33 cellular contexts compared by ENCODE assay signal in genomic region chr13:44519642-44520041, GRCh38.
"Had no signal": no experiment of that assay in that cellular context is flagged by ENCODE, and none has a peak within 500 bp of the region (broad histone marks: within the 10 kb centered on the region; RNA-seq: fewer than 3 reads in every experiment).

No MANE protein-coding gene starts in this region.

- H2AFZ ChIP-seq: hepatocyte had no signal

- H3K4me1 ChIP-seq: colonic mucosa had no signal

- FAIRE-seq: endometrium, endothelial cell of umbilical vein had no signal

- ATAC-seq: activated CD4-positive, alpha-beta T cell treated with anti-CD3 and anti-CD28 coated beads for 36 hours; activated CD8-positive, alpha-beta memory T cell treated with anti-CD3 and anti-CD28 coated beads, Interleukin-2, amount 10 ng/mL, durations not matched to agents 7 days and 5 days; activated CD8-positive, alpha-beta T cell treated with anti-CD3 and anti-CD28 coated beads, Interleukin-2, amount 10 ng/mL, durations not matched to agents 7 days and 5 days; activated naive CD8-positive, alpha-beta T cell treated with anti-CD3 and anti-CD28 coated beads, Interleukin-2, amount 50 U/mL, for 24 hours; gastroesophageal sphincter; heart right ventricle had no signal

- H3K4me3 ChIP-seq: adrenal gland, breast epithelium, cardiac muscle cell, colonic mucosa, esophagus squamous epithelium, gastroesophageal sphincter, heart right ventricle, hepatocyte had no signal

- DNase-seq: activated CD4-positive, alpha-beta memory T cell treated with anti-CD3 and anti-CD28 coated beads for 36 hours; activated CD4-positive, alpha-beta T cell treated with anti-CD3 and anti-CD28 coated beads for 36 hours; activated CD4-positive, alpha-beta T cell treated with anti-CD3 and anti-CD28 coated beads, Interleukin-2, amount 10 ng/mL, durations not matched to agents 24 days and 14 days; activated CD4-positive, CD25-positive, alpha-beta regulatory T cell; activated CD4-positive, CD25-positive, alpha-beta regulatory T cell treated with anti-CD3 and anti-CD28 coated beads, Interleukin-2, amount 50 U/mL, for 72 hours; activated CD8-positive, alpha-beta memory T cell treated with anti-CD3 and anti-CD28 coated beads, Interleukin-2, amount 10 ng/mL, durations not matched to agents 7 days and 5 days; activated CD8-positive, alpha-beta memory T cell treated with anti-CD3 and anti-CD28 coated beads, Interleukin-2, amount 50 U/mL, for 4 hours; activated CD8-positive, alpha-beta T cell treated with anti-CD3 and anti-CD28 coated beads, Interleukin-2, amount 10 ng/mL, durations not matched to agents 7 days and 5 days; activated effector memory CD4-positive, alpha-beta T cell treated with anti-CD3 and anti-CD28 coated beads, Interleukin-2, amount 50 U/mL, for 16 hours; activated naive CD4-positive, alpha-beta T cell treated with anti-CD3 and anti-CD28 coated beads for 36 hours; activated naive CD8-positive, alpha-beta T cell treated with anti-CD3 and anti-CD28 coated beads for 36 hours; activated naive CD8-positive, alpha-beta T cell treated with anti-CD3 and anti-CD28 coated beads, Interleukin-2, amount 50 U/mL, for 24 hours; activated T-cell treated with anti-CD3 and anti-CD28 coated beads, Interleukin-2, amount 50 U/mL, for 1 hour; activated T-cell treated with anti-CD3 and anti-CD28 coated beads, Interleukin-2, amount 50 U/mL, for 48 hours; adrenal gland; amygdala; aorta; central memory CD4-positive, alpha-beta T cell; cerebellar nuclear complex; colonic mucosa; effector CD8-positive, alpha-beta T cell; esophagus squamous epithelium; foreskin melanocyte; heart right ventricle; T1000; WERI-Rb-1 had no signal

- H3K9me3 ChIP-seq: adrenal gland, breast epithelium, colonic mucosa, esophagus squamous epithelium, gastroesophageal sphincter, heart right ventricle had no signal

- H3K27me3 ChIP-seq: adrenal gland, breast epithelium, cardiac muscle cell, colonic mucosa, esophagus squamous epithelium, gastroesophageal sphincter, heart right ventricle, hepatocyte had no signal

- H3K27ac ChIP-seq: adrenal gland, breast epithelium, cardiac muscle cell, colonic mucosa, epithelial cell of prostate, esophagus squamous epithelium, gastroesophageal sphincter, heart right ventricle, hepatocyte, WERI-Rb-1 had no signal

- H3K36me3 ChIP-seq: adrenal gland, breast epithelium, cardiac muscle cell, colonic mucosa, esophagus squamous epithelium, WERI-Rb-1 had no signal

- H3K4me2 ChIP-seq: hepatocyte had no signal
